ENCODE assay signal across 17 cellular contexts in the genomic region with DNA sequence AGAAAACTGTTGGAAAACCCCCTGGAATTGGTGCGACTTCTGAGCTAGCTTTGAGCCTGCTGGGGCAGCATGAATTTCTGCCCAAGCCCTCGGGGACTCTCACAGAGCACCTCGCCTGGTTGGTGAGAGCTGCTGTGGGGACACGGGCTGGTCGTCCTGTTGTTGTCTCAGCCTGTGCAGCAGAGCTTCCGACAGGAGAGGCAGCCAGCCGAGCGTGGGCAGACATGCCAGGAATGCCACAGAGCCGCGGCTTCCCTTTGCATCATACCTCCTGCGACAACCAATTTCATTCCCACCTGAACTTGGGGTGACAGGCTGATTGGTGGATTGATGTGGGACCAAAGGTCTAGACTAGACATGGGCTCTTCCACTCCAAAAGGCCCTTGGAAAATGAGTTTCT.
"Had no signal": no experiment of that assay in that cellular context is flagged by ENCODE, and none has a peak within 500 bp of the region (broad histone marks: within the 10 kb centered on the region; RNA-seq: fewer than 3 reads in every experiment).

No MANE protein-coding gene starts in this region.

- H3K27ac ChIP-seq: left lung, neutrophil, stomach, thoracic aorta had no signal

- H3K4me1 Mint-ChIP-seq: immature natural killer cell, naive B cell had no signal

- H3K9me3 Mint-ChIP-seq: activated CD8-positive, alpha-beta T cell treated with anti-CD3 and anti-CD28 coated beads for 36 hours; activated naive CD4-positive, alpha-beta T cell treated with anti-CD3 and anti-CD28 coated beads, Interleukin-2, amount 50 U/mL, for 72 hours; activated T-cell treated with anti-CD3 and anti-CD28 coated beads, Interleukin-2, amount 50 U/mL, for 4 hours; immature natural killer cell; naive B cell had no signal

- H3K4me1 ChIP-seq: left lung, stomach had no signal

- ATAC-seq: activated CD8-positive, alpha-beta T cell treated with anti-CD3 and anti-CD28 coated beads for 36 hours; activated naive CD4-positive, alpha-beta T cell treated with anti-CD3 and anti-CD28 coated beads, Interleukin-2, amount 50 U/mL, for 72 hours; activated T-cell treated with anti-CD3 and anti-CD28 coated beads, Interleukin-2, amount 50 U/mL, for 4 hours; left lung; T-helper 17 cell had no signal

- H3K27ac Mint-ChIP-seq: activated CD8-positive, alpha-beta T cell treated with anti-CD3 and anti-CD28 coated beads for 36 hours; activated naive CD4-positive, alpha-beta T cell treated with anti-CD3 and anti-CD28 coated beads, Interleukin-2, amount 50 U/mL, for 72 hours; immature natural killer cell; naive B cell; T-helper 17 cell had no signal

- DNase-seq: activated CD4-positive, alpha-beta T cell treated with anti-CD3 and anti-CD28 coated beads for 4 hours; activated CD8-positive, alpha-beta T cell treated with anti-CD3 and anti-CD28 coated beads for 36 hours; activated gamma-delta T cell; activated T-cell treated with anti-CD3 and anti-CD28 coated beads, Interleukin-2, amount 50 U/mL, for 4 hours; caudate nucleus; immature natural killer cell; naive B cell; retina; stimulated activated CD4-positive, alpha-beta T cell treated with anti-CD3 and anti-CD28 coated beads, Interleukin-12 subunit alpha, Interleukin-12 subunit beta, amount 100 ng/mL, for 4 hours; stimulated activated CD4-positive, alpha-beta T cell treated with anti-CD3 and anti-CD28 coated beads, Interleukin-2, amount 100 ng/mL, for 24 hours; stomach; T-helper 17 cell had no signal

- FAIRE-seq: colon had no signal

- H3K4me3 Mint-ChIP-seq: activated CD8-positive, alpha-beta T cell treated with anti-CD3 and anti-CD28 coated beads for 36 hours; activated T-cell treated with anti-CD3 and anti-CD28 coated beads, Interleukin-2, amount 50 U/mL, for 4 hours; immature natural killer cell; naive B cell; T-helper 17 cell had no signal

- H3K9me3 ChIP-seq: left lung, neutrophil, stomach, thoracic aorta had no signal

- H3K27me3 ChIP-seq: neutrophil had no signal

- H3K36me3 ChIP-seq: left lung, neutrophil, stomach, thoracic aorta had no signal

- H3K4me3 ChIP-seq: left lung, stomach, thoracic aorta had no signal

- H3K36me3 Mint-ChIP-seq: activated naive CD4-positive, alpha-beta T cell treated with anti-CD3 and anti-CD28 coated beads, Interleukin-2, amount 50 U/mL, for 72 hours; immature natural killer cell had no signal
